Comparison of ENCODE assay signal across 28 cellular contexts in the genomic region with DNA sequence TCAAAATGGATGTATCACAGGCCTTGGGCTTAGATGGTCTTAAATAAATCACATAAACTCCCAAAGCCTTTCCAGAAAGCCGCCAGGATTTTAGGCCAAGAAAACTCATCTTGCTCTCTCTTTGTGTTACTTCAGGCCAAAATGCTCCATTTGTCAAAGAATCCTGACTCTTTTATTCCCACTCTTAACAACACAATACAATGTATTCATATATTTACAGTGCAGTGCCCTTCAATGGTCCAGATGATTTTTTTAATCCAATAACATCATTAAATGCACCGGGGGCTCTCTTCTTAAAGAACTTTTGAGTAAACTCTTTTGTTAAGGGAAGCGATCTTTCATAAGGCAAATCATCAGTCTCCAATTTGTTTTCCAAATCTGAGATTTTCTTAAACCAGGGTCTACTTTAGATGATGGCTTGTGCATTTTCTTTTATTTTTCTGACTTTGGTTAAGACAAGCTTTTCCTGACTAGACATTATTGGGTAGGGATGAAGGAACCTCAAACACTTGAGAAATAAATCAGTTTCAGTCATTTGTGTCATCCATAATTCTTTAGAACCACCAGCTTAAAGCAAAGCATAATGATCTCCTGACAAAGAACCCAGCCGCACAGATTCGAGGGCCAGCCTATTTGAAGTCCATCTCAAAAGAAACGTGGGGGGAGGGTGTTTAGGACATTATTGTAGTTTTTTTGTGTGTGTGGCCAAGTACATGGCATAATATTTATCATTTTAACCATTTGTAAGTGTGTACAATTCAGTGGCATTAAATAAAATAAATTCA. TPM values are rescaled to one million over a fixed set of nuclear protein-coding genes. Genes with fewer than 3 reads are reported as not detected.
DNase-seq lines count a peak whose midpoint lies in the region; ATAC-seq, FAIRE-seq and TF ChIP-seq lines count a peak whose summit lies in the region.
"Had no signal": no experiment of that assay in that cellular context is flagged by ENCODE, and none has a peak within 500 bp of the region (broad histone marks: within the 10 kb centered on the region; RNA-seq: fewer than 3 reads in every experiment).

No MANE protein-coding gene starts in this region.

- H3K36me3 ChIP-seq in IMR-90 (ENCODE audit: control insufficient read depth, insufficient read depth, low read length) (no peaks in the 10 kb centered on the region), K562 (ENCODE audit: control insufficient read depth, insufficient read depth, low read length) (no peaks in the 10 kb centered on the region), mesenchymal stem cell (ENCODE audit: control insufficient read depth in 1 of 2, insufficient read depth in 2 of 2, low read depth in 1 of 2, low read length in 2 of 2) (no peaks in the 10 kb centered on the region), smooth muscle cell (ENCODE audit: low read depth) (no peaks in the 10 kb centered on the region)
- H3K36me3 ChIP-seq: adrenal gland, brain microvascular endothelial cell, gastroesophageal sphincter, stomach, vagina had no signal

- H3K79me1 ChIP-seq in IMR-90 (ENCODE audit: low read depth in 1 of 2, low read length in 2 of 2) (no peaks in the 10 kb centered on the region), mesenchymal stem cell (replicated peaks; ENCODE audit: low read length, poor library complexity, severe bottlenecking) (no peaks in the 10 kb centered on the region)

- H2AK9ac ChIP-seq in IMR-90 (replicated peaks; ENCODE audit: low read depth, low read length, poor library complexity) = no peak overlapping the region

- H3K9ac ChIP-seq in IMR-90 (ENCODE audit: low read depth, low read length) (no peak overlapping the region), K562 (ENCODE audit: insufficient read depth in 1 of 2, low read depth in 2 of 2, low read length in 2 of 2) (no peak overlapping the region), mesenchymal stem cell (ENCODE audit: low read length) (peak overlapping the region; percentile 4), smooth muscle cell (ENCODE audit: low read depth) (no peak overlapping the region)
- H3K9ac ChIP-seq: SK-N-SH had no signal

- H3K23ac ChIP-seq in IMR-90 (ENCODE audit: low read depth, low read length) (peak overlapping the region; percentile 61), mesenchymal stem cell (ENCODE audit: low read length in 2 of 2) (no peak overlapping the region)

- no peak overlapping the region for H3K56ac ChIP-seq in IMR-90 (ENCODE audit: extremely low read depth, insufficient read depth, low read length)

- H3K79me2 ChIP-seq in K562 (ENCODE audit: control insufficient read depth, insufficient read depth, low read length) (no peaks in the 10 kb centered on the region), smooth muscle cell (ENCODE audit: low read depth) (no peaks in the 10 kb centered on the region)

- POLR2A ChIA-PET in IMR-90 (lab: Charles Lee; ENCODE audit: unreplicated experiment) = interaction anchor here (0.7 kb wide), 1 partner anchor 114 kb away, joined by 3 read pairs; no protein-coding TSS in a partner anchor
- POLR2A ChIA-PET in K562 (lab: Yijun Ruan, JAX) = interaction anchor here (0.6 to 1.4 kb wide), 4 partner anchors 10 to 1099 kb away, joined by 3 to 6 read pairs (median 4); no protein-coding TSS in a partner anchor

- peak overlapping the region; percentile 64; the same call in 1 of the 2 replicates for H2AK5ac ChIP-seq in IMR-90 (ENCODE audit: low read depth, low read length)
- no peak overlapping the region for H2AK5ac ChIP-seq in mesenchymal stem cell (ENCODE audit: low read length, severe bottlenecking)

- in situ Hi-C loops in IMR-90 (cut with MboI; ENCODE audit: low sequenced_read_pairs) = loop anchor here (5.0 to 25.0 kb wide), 3 partner anchors 55 to 985 kb away; no protein-coding TSS in a partner anchor
- in situ Hi-C loops in K562 (cut with MboI) = loop anchor here (25.0 kb wide), 1 partner anchor 685 kb away; a partner anchor contains a TSS

- H3K18ac ChIP-seq in IMR-90 (ENCODE audit: low read depth, low read length) (peak overlapping the region; percentile 6; the same call in 1 of the 2 replicates), mesenchymal stem cell (ENCODE audit: low read depth in 1 of 2, low read length in 2 of 2) (no peak overlapping the region)

- H4K20me1 ChIP-seq in IMR-90 (ENCODE audit: insufficient read depth, low read length) (no peaks in the 10 kb centered on the region), K562 (replicated peaks; ENCODE audit: control insufficient read depth, insufficient read depth, low read length) (no peaks in the 10 kb centered on the region), smooth muscle cell (ENCODE audit: low read depth) (no peaks in the 10 kb centered on the region)

- no peaks in the 10 kb centered on the region for H3K27me3 ChIP-seq in IMR-90 (ENCODE audit: control insufficient read depth, insufficient read depth, low read length)
- H3K27me3 ChIP-seq in K562 (ENCODE audit: control insufficient read depth in 2 of 2, insufficient read depth in 2 of 2, low read length in 2 of 2) = peaks cover 19 to 29% of the 10 kb centered on the region in 2 experiments
- no peaks in the 10 kb centered on the region for H3K27me3 ChIP-seq in mesenchymal stem cell (ENCODE audit: control insufficient read depth in 1 of 2, insufficient read depth in 1 of 2, low read length in 2 of 2)
- no peaks in the 10 kb centered on the region for H3K27me3 ChIP-seq in smooth muscle cell (ENCODE audit: low read depth)
- H3K27me3 ChIP-seq: adrenal gland, brain microvascular endothelial cell, gastroesophageal sphincter, stomach, vagina had no signal

- TF ChIP-seq POLR2A in IMR-90 (IDR thresholded peaks at IDR 0.05; ENCODE audit: low read depth, low read length) (no peak), K562 (conservative IDR thresholded peaks at IDR 0.05) (no peak)

- CTCF ChIA-PET in IMR-90 (lab: Yijun Ruan, JAX) = interaction anchor here (0.7 to 3.7 kb wide), 5 partner anchors 19 to 175 kb away, joined by 4 to 46 read pairs (median 11); no protein-coding TSS in a partner anchor
- CTCF ChIA-PET in K562 (lab: Yijun Ruan, JAX; ENCODE audit: low intra/inter-chr PET ratio) = interaction anchor here (0.6 to 3.0 kb wide), 3 partner anchors 58 to 404 kb away, joined by 3 to 9 read pairs (median 6); no protein-coding TSS in a partner anchor

- H2BK120ac ChIP-seq in IMR-90 (ENCODE audit: low read depth, low read length) (peak overlapping the region; percentile 84), mesenchymal stem cell (ENCODE audit: low read depth, low read length) (no peak overlapping the region)

- H3K4me1 ChIP-seq in IMR-90 (ENCODE audit: control insufficient read depth, insufficient read depth, low read length) (peaks cover 22% of the 10 kb centered on the region), K562 (replicated peaks in 1 of 2; ENCODE audit: control insufficient read depth in 2 of 2, insufficient read depth in 2 of 2, low read length in 2 of 2) (no peaks in the 10 kb centered on the region), mesenchymal stem cell (ENCODE audit: control insufficient read depth, insufficient read depth, low read depth, low read length) (peaks cover 8% of the 10 kb centered on the region), smooth muscle cell (ENCODE audit: low read depth) (peaks cover 22% of the 10 kb centered on the region)
- H3K4me1 ChIP-seq: adrenal gland, gastroesophageal sphincter, vagina had no signal

- peak overlapping the region; percentile 46 for H2BK5ac ChIP-seq in IMR-90 (ENCODE audit: low read depth, low read length, poor library complexity, severe bottlenecking)
- no peak overlapping the region for H2BK5ac ChIP-seq in mesenchymal stem cell (ENCODE audit: low read depth, low read length, poor library complexity, severe bottlenecking)

- WGBS in IMR-90 (ENCODE audit: extremely low coverage in 2 of 2, insufficient read length in 1 of 2), 2 experiments = 100% methylated on average over 1 of the region's 6 CpGs; no CpG with 5 or more reads in 1 of the 2 experiments
- WGBS in K562 (ENCODE audit: insufficient coverage, low coverage, missing lambda C conversion rate) = 9% methylated on average over 6 of the region's 6 CpGs
- WGBS in mesenchymal stem cell = 90% methylated on average over 3 of the region's 6 CpGs
- 68% methylated on average over 6 of the region's 6 CpGs for WGBS in smooth muscle cell (ENCODE audit: low lambda C conversion rate)

- H4K8ac ChIP-seq in IMR-90 (ENCODE audit: low read depth in 2 of 2, low read length in 2 of 2) (peak overlapping the region; percentile 14 to 57; a peak in 3 of 4 replicates), mesenchymal stem cell (ENCODE audit: low read length) (no peak overlapping the region)

- no peak for TF ChIP-seq EP300 in K562 (IDR thresholded peaks at IDR 0.05; ENCODE audit: low read length)

- H2AFZ ChIP-seq in IMR-90 (replicated peaks; ENCODE audit: low read length, poor library complexity) = no peak overlapping the region
- no peak overlapping the region for H2AFZ ChIP-seq in K562 (ENCODE audit: low read depth, low read length)
- no peak overlapping the region for H2AFZ ChIP-seq in mesenchymal stem cell (ENCODE audit: low read depth, low read length)
- no peak overlapping the region for H2AFZ ChIP-seq in smooth muscle cell (ENCODE audit: low read depth)

- no peak for FAIRE-seq in K562 (lab: Jason Lieb, UNC)
- FAIRE-seq: GM18507, GM19239 had no signal

- TF ChIP-seq CTCF in IMR-90 (conservative IDR thresholded peaks at IDR 0.05; ENCODE audit: low read depth, low read length) (no peak), K562 (IDR thresholded peaks at IDR 0.05 in 2 of 3, conservative IDR thresholded peaks at IDR 0.05 in 1 of 3; ENCODE audit: insufficient read depth in 2 of 3, low read depth in 1 of 3, low read length in 3 of 3) (no peak), smooth muscle cell (IDR thresholded peaks at IDR 0.05; ENCODE audit: borderline replicate concordance, insufficient read depth, poor library complexity, severe bottlenecking) (no peak)

- intact Hi-C loops in IMR-90 (cut with micrococcal nuclease) = loop anchor here (2.0 to 10.0 kb wide), 3 partner anchors 68 to 308 kb away; a partner anchor contains a TSS
- intact Hi-C loops in K562 (cut with micrococcal nuclease) = loop anchor here (2.0 to 10.0 kb wide), 3 partner anchors 94 to 982 kb away; a partner anchor contains a TSS
- intact Hi-C loops in posterior vena cava (cut with DNase I) = loop anchor here (2.0 to 5.0 kb wide), 3 partner anchors 58 to 94 kb away; no protein-coding TSS in a partner anchor

- H3K27ac ChIP-seq in IMR-90 (ENCODE audit: insufficient read depth, low read length) (no peak overlapping the region), K562 (ENCODE audit: extremely low read depth, low read depth, low read length) (no peak overlapping the region), mesenchymal stem cell (ENCODE audit: low read length, poor library complexity, severe bottlenecking) (no peak overlapping the region), smooth muscle cell (ENCODE audit: low read depth) (no peak overlapping the region)
- H3K27ac ChIP-seq: brain microvascular endothelial cell, gastroesophageal sphincter, stomach, vagina had no signal

- no peak overlapping the region for H3K4me3 ChIP-seq in IMR-90 (ENCODE audit: insufficient read depth, low read depth, low read length)
- no peak overlapping the region for H3K4me3 ChIP-seq in K562
- H3K4me3 ChIP-seq in mesenchymal stem cell (ENCODE audit: insufficient read depth in 1 of 2, low read depth in 1 of 2, low read length in 2 of 2) = no peak overlapping the region
- H3K4me3 ChIP-seq in smooth muscle cell = no peak overlapping the region
- H3K4me3 ChIP-seq: adrenal gland, gastroesophageal sphincter, lung, stomach, vagina had no signal

- H3K4ac ChIP-seq in IMR-90 (ENCODE audit: low read depth, low read length) (peak overlapping the region; percentile 61), mesenchymal stem cell (ENCODE audit: low read depth in 1 of 2, low read length in 2 of 2) (no peak overlapping the region)

- H3K4me2 ChIP-seq in IMR-90 (ENCODE audit: low read depth, low read length) (no peak overlapping the region), K562 (ENCODE audit: insufficient read depth, low read length) (no peak overlapping the region), mesenchymal stem cell (ENCODE audit: low read length, poor library complexity, severe bottlenecking) (no peak overlapping the region), smooth muscle cell (peak overlapping the region; percentile 76)

- DNase-seq in IMR-90 (no peak), K562 (ENCODE audit: extremely low read depth in 1 of 4, low spot score in 3 of 4) (no peak), mesenchymal stem cell (no peak), smooth muscle cell (lab: John Stamatoyannopoulos, UW; ENCODE audit: unreplicated experiment) (no peak), posterior vena cava (ENCODE audit: low spot score) (no peak)
- DNase-seq: activated naive CD4-positive, alpha-beta T cell treated with Interleukin-2 at 50 U/mL for 16 hours; left cardiac atrium; NCI-H1694 treated with DMSO at 0.1 percent for 48 hours; stimulated activated CD4-positive, alpha-beta T cell treated with anti-CD3 and anti-CD28 coated beads, Interleukin-12 subunit alpha, Interleukin-12 subunit beta, amount 100 ng/mL, for 4 hours had no signal

- BruUV-seq in IMR-90 (replicated peaks; lab: Mats Ljungman, UMichigan) (no TSS peak), K562 (replicated peaks; lab: Mats Ljungman, UMichigan) (no TSS peak)

- peak overlapping the region; percentile 70 for H2BK20ac ChIP-seq in IMR-90 (ENCODE audit: low read depth, low read length)

- peak overlapping the region; percentile 79; the same call in 2 of the 3 replicates for H2BK15ac ChIP-seq in IMR-90 (ENCODE audit: low read depth, low read length)
- H2BK15ac ChIP-seq in mesenchymal stem cell (ENCODE audit: low read depth, poor library complexity, severe bottlenecking) = no peak overlapping the region

- H4K91ac ChIP-seq in IMR-90 (ENCODE audit: insufficient read depth, low read depth, low read length) = peak overlapping the region; percentile 68
- H4K91ac ChIP-seq in mesenchymal stem cell (ENCODE audit: low read length) = no peak overlapping the region

- H3K9me3 ChIP-seq in IMR-90 (ENCODE audit: control insufficient read depth, insufficient read depth, low read length) = no peaks in the 10 kb centered on the region
- H3K9me3 ChIP-seq in K562 (replicated peaks; ENCODE audit: control insufficient read depth, insufficient read depth, low read depth, low read length) = no peaks in the 10 kb centered on the region
- no peaks in the 10 kb centered on the region for H3K9me3 ChIP-seq in mesenchymal stem cell (ENCODE audit: control insufficient read depth, low read length)
- H3K9me3 ChIP-seq in smooth muscle cell (replicated peaks; ENCODE audit: low read depth) = no peaks in the 10 kb centered on the region
- H3K9me3 ChIP-seq: adrenal gland, gastroesophageal sphincter, SK-N-SH, stomach, vagina had no signal

- peaks cover 7% of the 10 kb centered on the region; the same call in 1 of the 2 replicates for H3K9me1 ChIP-seq in IMR-90 (ENCODE audit: insufficient read depth, low read length)
- no peaks in the 10 kb centered on the region for H3K9me1 ChIP-seq in K562 (ENCODE audit: control insufficient read depth, insufficient read depth, low read length)

- TF ChIP-seq RAD21 in IMR-90 (IDR thresholded peaks at IDR 0.05; ENCODE audit: low read length) (no peak), K562 (CRISPR knock-in tag; conservative IDR thresholded peaks at IDR 0.05 in 1 of 2, IDR thresholded peaks at IDR 0.05 in 1 of 2) (no peak)

- no peak overlapping the region for H2BK12ac ChIP-seq in mesenchymal stem cell (ENCODE audit: low read length in 2 of 2)

- no peak overlapping the region for H4K5ac ChIP-seq in IMR-90 (ENCODE audit: low read depth, low read length)

- dilution Hi-C loops in IMR-90 (cut with HindIII; ENCODE audit: low sequenced_read_pairs, unreplicated experiment) = no loop called here

- H3F3A ChIP-seq in smooth muscle cell (ENCODE audit: low read depth) = no peaks in the 10 kb centered on the region

- H3K14ac ChIP-seq in IMR-90 (replicated peaks; ENCODE audit: low read depth, low read length) (peak overlapping the region; percentile 64), mesenchymal stem cell (ENCODE audit: low read length in 2 of 2) (no peak overlapping the region)

- ATAC-seq in IMR-90 (ENCODE audit: low read depth) = no peak
- ATAC-seq in K562 = no peak
- no peak for ATAC-seq in HG03025 (IDR thresholded peaks at IDR 0.05; ENCODE audit: low FRiP score, unreplicated experiment)
- ATAC-seq in GM19324 (IDR thresholded peaks at IDR 0.05; ENCODE audit: low FRiP score, unreplicated experiment) = no peak

RNA-seq across cellular contexts. Expression of a gene that starts 6.2 kb away (rescaled TPM):
- total RNA-seq in IMR-90 (2012; rRNA removed) (0.36 and 0.56 TPM in 2 replicates), K562 (2014; rRNA removed) (not detected in 2 replicates), K562 (2014; rRNA removed; fragmentation: Illumina TruSeq; extraction: Trizol) (not detected in 2 replicates), K562 (2015; rRNA removed; fragmentation: Illumina TruSeq; extraction: Trizol) (not detected in 2 replicates), K562 (2021) (not detected in 2 replicates), smooth muscle cell (0.40 TPM in 1 of 2 replicates, not detected in the other), posterior vena cava (not detected)
- polyA plus RNA-seq in IMR-90 (2012; rRNA removed) (0.30 and 0.34 TPM in 2 replicates), K562 (2011; rRNA removed) (not detected in 2 replicates), K562 (2014; fragmentation: Illumina TruSeq; extraction: Trizol) (not detected in 2 replicates), K562 (2014; fragmentation: Nextera tagmentation; extraction: Ambion mirVana) (not detected), K562 (2014; rRNA removed) (not detected in 2 replicates), smooth muscle cell (0.64 TPM in 1 of 2 replicates, not detected in the other)
- polyA plus RNA-seq in IMR-90 (2012; cell fraction: cytosol; rRNA removed) = 0.16 TPM in 1 of 2 replicates, not detected in the other
- 0.09 and 0.11 TPM in 2 replicates for polyA plus RNA-seq in IMR-90 (2012; cell fraction: nucleus; rRNA removed; ENCODE audit: low replicate concordance)
- not detected in 2 replicates for total RNA-seq in K562 (2011; cell fraction: chromatin; rRNA removed; ENCODE audit: low replicate concordance)
- not detected in 2 replicates for total RNA-seq in K562 (2011; cell fraction: nucleolus; rRNA removed)
- not detected in 2 replicates for total RNA-seq in K562 (2011; cell fraction: nucleoplasm; rRNA removed)
- 0.15 TPM in 1 of 2 replicates, not detected in the other for polyA plus RNA-seq in K562 (2011; cell fraction: cytosol; rRNA removed)
- not detected in 2 replicates for polyA plus RNA-seq in K562 (2011; cell fraction: nucleus; rRNA removed)
- polyA plus RNA-seq in K562 (2012) = not detected in 2 replicates
- polyA minus RNA-seq in K562 (2011; rRNA and poly(A)+ RNA removed) = 0.18 TPM in 1 of 2 replicates, not detected in the other
- not detected in 2 replicates for polyA minus RNA-seq in K562 (2011; cell fraction: cytosol; rRNA and poly(A)+ RNA removed)
- polyA minus RNA-seq in K562 (2011; cell fraction: nucleus; rRNA and poly(A)+ RNA removed) = not detected in 2 replicates
- polyA plus RNA-seq in mesenchymal stem cell (2013, experiment 1 of 2) = 0.11 TPM
- 0.04 TPM for polyA plus RNA-seq in mesenchymal stem cell (2013, experiment 2 of 2)
- total RNA-seq: activated T-cell treated with anti-CD3 and anti-CD28 coated beads, Interleukin-2, amount 50 U/mL, for 72 hours; CD8-positive, alpha-beta memory T cell; cerebellum; H9; left cardiac atrium; progenitor cell of endocrine pancreas; sciatic nerve; vagina had no signal
- polyA plus RNA-seq: CD8-positive, alpha-beta memory T cell; immature natural killer cell; neural cell had no signal
